In genomic region chr10:3781458-3782098, GRCh38 we compare ENCODE assay signal across 8 cellular contexts. TPM values are rescaled to one million over a fixed set of nuclear protein-coding genes. Genes with fewer than 3 reads are reported as not detected.
DNase-seq lines count a peak whose midpoint lies in the region; ATAC-seq, FAIRE-seq and TF ChIP-seq lines count a peak whose summit lies in the region.

No MANE protein-coding gene starts in this region.

- intact Hi-C loops in Panc1 (cut with micrococcal nuclease; ENCODE audit: unreplicated experiment) (loop anchor here (5.0 to 10.0 kb wide), 2 partner anchors 573 to 584 kb away; no protein-coding TSS in a partner anchor), kidney (cut with DNase I) (no loop called here)

- in situ Hi-C loops in Panc1 (cut with HindIII; ENCODE audit: low pct_unique_long_range_greater_than_20kb, low sequenced_read_pairs), result no loop called here

- no peak for FAIRE-seq in kidney (lab: Jason Lieb, UNC)

- H3K9ac ChIP-seq in kidney (ENCODE audit: low read length in 2 of 2) (peak overlapping the region; percentile 61 to 100), stomach smooth muscle (ENCODE audit: low read length in 2 of 2) (peak overlapping the region; percentile 100)

- ATAC-seq in Panc1 (no peak), HG02610 (IDR thresholded peaks at IDR 0.05; ENCODE audit: unreplicated experiment) (no peak), HG02884 (IDR thresholded peaks at IDR 0.05; ENCODE audit: unreplicated experiment) (no peak), GM19324 (IDR thresholded peaks at IDR 0.05; ENCODE audit: low FRiP score, unreplicated experiment) (no peak)

- H3K36me3 ChIP-seq in Panc1 (ENCODE audit: control insufficient read depth, insufficient read depth, low read length) (peaks cover 37% of the 10 kb centered on the region), kidney (ENCODE audit: control insufficient read depth in 1 of 2, insufficient read depth in 2 of 2, low read length in 2 of 2) (peaks cover 33 to 60% of the 10 kb centered on the region in 2 donors), stomach smooth muscle (ENCODE audit: control insufficient read depth in 2 of 2, insufficient read depth in 2 of 2, low read length in 2 of 2) (peaks cover 38 to 43% of the 10 kb centered on the region in 2 donors)

- CTCF ChIA-PET in Panc1 (lab: Charles Lee), result no interaction called here

- H3K4me3 ChIP-seq in GM08714 (ENCODE audit: low read length) (peak overlapping the region; percentile 92), Panc1 (ENCODE audit: low read depth in 2 of 2, low read length in 2 of 2) (peak overlapping the region; percentile 96 to 98), kidney (ENCODE audit: low read length in 2 of 2) (peak overlapping the region; percentile 98 to 99), stomach smooth muscle (ENCODE audit: low read length in 2 of 2) (peak overlapping the region; percentile 96 to 98)

- DNase-seq in Panc1 (ENCODE audit: low read depth, low spot score), result no peak
- DNase-seq in astrocyte of the hippocampus (ENCODE audit: low read depth, low spot score), result peak; percentile 69
- DNase-seq in kidney, result peak; percentile 86

- H3K9me3 ChIP-seq in Panc1 (ENCODE audit: control insufficient read depth, insufficient read depth, low read depth, low read length) (no peaks in the 10 kb centered on the region), kidney (ENCODE audit: control insufficient read depth in 1 of 2, low read length in 2 of 2) (no peaks in the 10 kb centered on the region), stomach smooth muscle (ENCODE audit: control insufficient read depth in 2 of 2, low read length in 2 of 2) (no peaks in the 10 kb centered on the region)

- peak overlapping the region; percentile 100 for H3K27ac ChIP-seq in Panc1 (ENCODE audit: low read length)
- peak overlapping the region; percentile 100 for H3K27ac ChIP-seq in kidney (ENCODE audit: low read depth in 2 of 2, low read length in 2 of 2)
- peak overlapping the region; percentile 99 for H3K27ac ChIP-seq in stomach smooth muscle (ENCODE audit: low read length)

- POLR2A ChIA-PET in Panc1 (lab: Charles Lee), result interaction anchor here (0.6 to 1.2 kb wide), 2 partner anchors 26 to 108 kb away, joined by 4 to 5 read pairs; no protein-coding TSS in a partner anchor

- H3K4me1 ChIP-seq in Panc1 (ENCODE audit: control insufficient read depth, insufficient read depth, low read length) (peaks cover 25% of the 10 kb centered on the region), kidney (ENCODE audit: control insufficient read depth in 1 of 2, insufficient read depth in 1 of 2, low read depth in 1 of 2, low read length in 2 of 2) (peaks cover 24 to 26% of the 10 kb centered on the region in 2 donors), stomach smooth muscle (ENCODE audit: control insufficient read depth, insufficient read depth, low read length) (peaks cover 59% of the 10 kb centered on the region)

- TF ChIP-seq CTCF in Panc1 (IDR thresholded peaks at IDR 0.05) (peak; percentile 73), kidney (IDR thresholded peaks at IDR 0.05; ENCODE audit: borderline replicate concordance, extremely low read depth, insufficient read depth) (peak; percentile 35)

- H3K27me3 ChIP-seq in Panc1 (ENCODE audit: control insufficient read depth, insufficient read depth, low read length) (no peaks in the 10 kb centered on the region), stomach smooth muscle (ENCODE audit: control insufficient read depth in 1 of 2, insufficient read depth in 2 of 2, low read length in 2 of 2) (no peaks in the 10 kb centered on the region)

- BruUV-seq in Panc1 (replicated peaks; lab: Mats Ljungman, UMichigan), result no TSS peak

RNA-seq across cellular contexts. Expression of gene KLF6, which starts 3.4 kb away (rescaled TPM):
- total RNA-seq in Panc1 (2021; ENCODE audit: unreplicated experiment) (177 TPM), kidney (230 TPM)
- 108 TPM for polyA plus RNA-seq in Panc1 (2012; ENCODE audit: insufficient read length)
- 27.8 TPM for polyA plus RNA-seq in kidney (ENCODE audit: insufficient read depth, low read depth, low replicate concordance)
